In the genomic region with DNA sequence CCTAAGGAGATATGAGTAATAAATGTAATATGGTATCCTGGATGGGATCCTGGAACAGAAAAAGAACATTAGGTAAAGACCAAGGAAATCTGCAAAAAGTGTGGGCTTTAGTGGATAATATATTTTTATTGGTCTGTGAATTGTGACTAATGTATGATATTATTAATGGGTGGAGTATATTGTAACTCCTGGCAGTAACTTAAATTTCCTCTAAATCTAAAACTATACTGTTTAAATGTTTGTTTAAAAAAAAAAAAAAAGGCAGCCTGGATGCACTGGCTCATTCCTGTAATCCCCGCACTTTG, we compare ENCODE assay signal across 26 cellular contexts.
"Had no signal": no experiment of that assay in that cellular context is flagged by ENCODE, and none has a peak within 500 bp of the region (broad histone marks: within the 10 kb centered on the region; RNA-seq: fewer than 3 reads in every experiment).

No MANE protein-coding gene starts in this region.

- H3K27me3 ChIP-seq: body of pancreas, gastroesophageal sphincter, heart left ventricle, right lobe of liver, stomach, suprapubic skin, tibial nerve had no signal

- DNase-seq: activated CD4-positive, alpha-beta T cell treated with anti-CD3 and anti-CD28 coated beads, Interleukin-2, amount 10 ng/mL, durations not matched to agents 7 days and 5 days; activated CD4-positive, CD25-positive, alpha-beta regulatory T cell treated with anti-CD3 and anti-CD28 coated beads, Interleukin-2, amount 50 U/mL, for 72 hours; activated CD8-positive, alpha-beta memory T cell treated with anti-CD3 and anti-CD28 coated beads, Interleukin-2, amount 10 ng/mL, durations not matched to agents 7 days and 5 days; activated CD8-positive, alpha-beta T cell treated with anti-CD3 and anti-CD28 coated beads for 36 hours; activated effector memory CD4-positive, alpha-beta T cell treated with anti-CD3 and anti-CD28 coated beads, Interleukin-2, amount 50 U/mL, for 16 hours; activated naive CD4-positive, alpha-beta T cell treated with anti-CD3 and anti-CD28 coated beads, Interleukin-2, amount 10 ng/mL, durations not matched to agents 7 days and 5 days; activated naive CD8-positive, alpha-beta T cell treated with anti-CD3 and anti-CD28 coated beads, Interleukin-2, amount 50 U/mL, for 24 hours; activated T-cell treated with anti-CD3 and anti-CD28 coated beads for 4 hours; dermis blood vessel endothelial cell; effector CD8-positive, alpha-beta T cell; heart left ventricle; islet precursor cell; left colon; mesenchymal stem cell; naive B cell; right lobe of liver; small intestine; stimulated activated CD4-positive, alpha-beta T cell treated with anti-CD3 and anti-CD28 coated beads, Interleukin-15, amount 100 ng/mL, for 24 hours; stomach had no signal

- ATAC-seq: activated CD8-positive, alpha-beta memory T cell treated with anti-CD3 and anti-CD28 coated beads, Interleukin-2, amount 10 ng/mL, durations not matched to agents 7 days and 5 days; activated CD8-positive, alpha-beta T cell treated with anti-CD3 and anti-CD28 coated beads for 36 hours; activated naive CD8-positive, alpha-beta T cell treated with anti-CD3 and anti-CD28 coated beads, Interleukin-2, amount 50 U/mL, for 24 hours; body of pancreas; gastroesophageal sphincter; heart left ventricle; left colon; stimulated activated memory B cell treated with anti-CD40 and anti-IgM and Interleukin-4, amounts not matched to agents 10 μg/mL and 1 μg/mL and 100 μg/mL, for 72 hours had no signal

- H3K4me3 ChIP-seq: body of pancreas, gastroesophageal sphincter, heart left ventricle, right lobe of liver, stomach, suprapubic skin, tibial nerve had no signal

- FAIRE-seq: small intestine, urothelium cell line had no signal

- H3K9me3 ChIP-seq: body of pancreas, gastroesophageal sphincter, heart left ventricle, right lobe of liver, stomach, suprapubic skin, tibial nerve had no signal

- H3K27ac ChIP-seq: gastroesophageal sphincter, heart left ventricle, right lobe of liver, stomach, suprapubic skin, tibial nerve, VCaP had no signal

- H3K4me1 ChIP-seq: gastroesophageal sphincter had no signal

- H3K36me3 ChIP-seq: gastroesophageal sphincter, heart left ventricle, right lobe of liver, stomach, suprapubic skin, tibial nerve had no signal
